Comparison of ENCODE assay signal across 16 cellular contexts in genomic region chr3:153379516-153379915, GRCh38.
DNase-seq lines count a peak whose midpoint lies in the region; TF ChIP-seq lines count a peak whose summit lies in the region.
"Had no signal": no experiment of that assay in that cellular context is flagged by ENCODE, and none has a peak within 500 bp of the region (broad histone marks: within the 10 kb centered on the region; RNA-seq: fewer than 3 reads in every experiment).

No MANE protein-coding gene starts in this region.

- intact Hi-C loops in adrenal gland (cut with DNase I): no loop called here

- H3K9ac ChIP-seq in adipocyte (ENCODE audit: low read length): no peak overlapping the region

- no peak for TF ChIP-seq CTCF in adrenal gland (IDR thresholded peaks at IDR 0.05)

- H3K9me3 ChIP-seq in adipocyte (ENCODE audit: control insufficient read depth, low read length) (no peaks in the 10 kb centered on the region), adrenal gland (replicated peaks in 1 of 3) (no peaks in the 10 kb centered on the region), MG63 (no peaks in the 10 kb centered on the region)
- H3K9me3 ChIP-seq: Peyer's patch had no signal

- no peaks in the 10 kb centered on the region for H3K27me3 ChIP-seq in adipocyte (replicated peaks; ENCODE audit: control insufficient read depth, insufficient read depth, low read length)
- H3K27me3 ChIP-seq in adrenal gland: no peaks in the 10 kb centered on the region
- no peaks in the 10 kb centered on the region for H3K27me3 ChIP-seq in MG63
- H3K27me3 ChIP-seq: Peyer's patch had no signal

- 33 to 41% (median 36%) methylated on average over 1 of the region's 1 CpG for WGBS in adrenal gland, 4 donors

- H3K4me3 ChIP-seq in adipocyte (ENCODE audit: low read length): no peak overlapping the region
- no peak overlapping the region for H3K4me3 ChIP-seq in adrenal gland
- no peak overlapping the region for H3K4me3 ChIP-seq in MG63
- H3K4me3 ChIP-seq: GM23338, Peyer's patch had no signal

- H3K27ac ChIP-seq in adrenal gland: no peak overlapping the region
- H3K27ac ChIP-seq: C4-2B, Peyer's patch had no signal

- no peak for TF ChIP-seq POLR2A in adrenal gland (IDR thresholded peaks at IDR 0.05)

- H3K4me1 ChIP-seq in adipocyte (ENCODE audit: control insufficient read depth, insufficient read depth, low read length): no peaks in the 10 kb centered on the region
- no peaks in the 10 kb centered on the region for H3K4me1 ChIP-seq in adrenal gland (replicated peaks in 1 of 2)
- H3K4me1 ChIP-seq: Peyer's patch had no signal

- DNase-seq in ELF-1 (ENCODE audit: low read depth, low spot score) (peak; percentile 6), adipocyte (ENCODE audit: low read depth) (peak; percentile 28), fibroblast of peridontal ligament (ENCODE audit: extremely low read depth) (peak; percentile 24), renal cortical epithelial cell (ENCODE audit: low read depth) (peak; percentile 30), T-helper 9 cell (no peak), adrenal gland (no peak), MG63 (no peak)
- DNase-seq: COR-L47, KG1, NCI-H1105 treated with DMSO at 0.1 percent for 48 hours, NCI-H187 treated with DMSO at 0.1 percent for 48 hours, NCI-H2171, Peyer's patch, SHP77 treated with DMSO at 0.1 percent for 48 hours had no signal

- H3K36me3 ChIP-seq in adipocyte (ENCODE audit: control insufficient read depth, insufficient read depth, low read length, severe bottlenecking): no peaks in the 10 kb centered on the region
- no peaks in the 10 kb centered on the region for H3K36me3 ChIP-seq in adrenal gland (replicated peaks in 1 of 2)
- no peaks in the 10 kb centered on the region for H3K36me3 ChIP-seq in MG63
- H3K36me3 ChIP-seq: Peyer's patch had no signal

Comparison
In these comparisons a context has a peak if more than half of its experiments do, and no peak if none do; other contexts are left out.
1. DNase-seq: peak in ELF-1 (single experiment), adipocyte (single experiment), fibroblast of peridontal ligament (single experiment) and renal cortical epithelial cell (single experiment); none in T-helper 9 cell (single experiment), adrenal gland (0 of 7) and MG63 (single experiment).